In genomic region chr17:21549107-21549687, GRCh38 we compare ENCODE assay signal across 9 cellular contexts.
DNase-seq lines count a peak whose midpoint lies in the region; ATAC-seq and TF ChIP-seq lines count a peak whose summit lies in the region.
"Had no signal": no experiment of that assay in that cellular context is flagged by ENCODE, and none has a peak within 500 bp of the region (broad histone marks: within the 10 kb centered on the region; RNA-seq: fewer than 3 reads in every experiment).

No MANE protein-coding gene starts in this region.

- TF ChIP-seq POLR2A in prostate gland (IDR thresholded peaks at IDR 0.05) = no peak

- H3K27ac Mint-ChIP-seq in activated CD8-positive, alpha-beta T cell treated with anti-CD3 and anti-CD28 coated beads for 36 hours = peak overlapping the region; percentile 92

- no peaks in the 10 kb centered on the region for H3K27me3 ChIP-seq in prostate gland (replicated peaks; ENCODE audit: insufficient read depth)

- peaks cover 33% of the 10 kb centered on the region for H3K4me1 Mint-ChIP-seq in activated CD8-positive, alpha-beta T cell treated with anti-CD3 and anti-CD28 coated beads for 36 hours (ENCODE audit: low read depth)

- H3K9me3 ChIP-seq in prostate gland = no peaks in the 10 kb centered on the region

- WGBS in prostate gland = 77% methylated on average over 1 of the region's 1 CpG

- DNase-seq in stimulated activated CD4-positive, alpha-beta T cell treated with anti-CD3 and anti-CD28 coated beads, Interleukin-12 subunit alpha, Interleukin-12 subunit beta, amount 100 ng/mL, for 48 hours (ENCODE audit: low read depth in 2 of 3, low spot score in 1 of 3) = peak; percentile 26 to 39 (median 33)
- no peak for DNase-seq in stimulated activated CD4-positive, alpha-beta T cell treated with anti-CD3 and anti-CD28 coated beads, Interleukin-4, amount 100 ng/mL, for 4 hours
- peak; percentile 43 for DNase-seq in activated CD8-positive, alpha-beta T cell treated with anti-CD3 and anti-CD28 coated beads for 36 hours
- DNase-seq in foreskin fibroblast (peak; percentile 59 to 75), NCI-H345 (lab: John Stamatoyannopoulos, UW) (no peak), prostate gland (ENCODE audit: low spot score) (no peak), NCI-H2107 (lab: John Stamatoyannopoulos, UW) (no peak)
- DNase-seq: activated effector memory CD4-positive, alpha-beta T cell treated with Interleukin-2 at 50 U/mL for 16 hours had no signal

- H3K36me3 ChIP-seq in prostate gland = no peaks in the 10 kb centered on the region

- POLR2A ChIA-PET in activated CD8-positive, alpha-beta T cell treated with anti-CD3 and anti-CD28 coated beads for 36 hours (lab: Charles Lee) = no interaction called here

- CTCF ChIA-PET in activated CD8-positive, alpha-beta T cell treated with anti-CD3 and anti-CD28 coated beads for 36 hours (lab: Charles Lee) = interaction anchor here (0.7 to 1.0 kb wide), 2 partner anchors 36 kb away, joined by 3 to 4 read pairs; no protein-coding TSS in a partner anchor

- H3K4me3 Mint-ChIP-seq in activated CD8-positive, alpha-beta T cell treated with anti-CD3 and anti-CD28 coated beads for 36 hours = peak overlapping the region; percentile 84

- H3K27ac ChIP-seq in prostate gland = no peak overlapping the region

- no peak for TF ChIP-seq CTCF in activated CD8-positive, alpha-beta T cell treated with anti-CD3 and anti-CD28 coated beads for 36 hours (IDR thresholded peaks at IDR 0.05)
- TF ChIP-seq CTCF in foreskin fibroblast (IDR thresholded peaks at IDR 0.05; ENCODE audit: low read depth, low read length) (no peak), prostate gland (IDR thresholded peaks at IDR 0.05) (no peak)

- peak; percentile 19 for ATAC-seq in activated CD8-positive, alpha-beta T cell treated with anti-CD3 and anti-CD28 coated beads for 36 hours
- no peak for ATAC-seq in GM21723 (IDR thresholded peaks at IDR 0.05; ENCODE audit: unreplicated experiment)

- peaks cover 4% of the 10 kb centered on the region for H3K9me3 Mint-ChIP-seq in activated CD8-positive, alpha-beta T cell treated with anti-CD3 and anti-CD28 coated beads for 36 hours

- H3K27me3 Mint-ChIP-seq in activated CD8-positive, alpha-beta T cell treated with anti-CD3 and anti-CD28 coated beads for 36 hours = peaks cover 10% of the 10 kb centered on the region

- intact Hi-C loops in activated CD8-positive, alpha-beta T cell treated with anti-CD3 and anti-CD28 coated beads for 36 hours (cut with micrococcal nuclease) = no loop called here
- intact Hi-C loops in prostate gland (cut with DNase I) = no loop called here

- peak overlapping the region in 1 of 2 donors; percentile 64 for H3K4me3 ChIP-seq in foreskin fibroblast (ENCODE audit: low read depth in 1 of 2, low read length in 2 of 2)
- no peak overlapping the region for H3K4me3 ChIP-seq in prostate gland

- H3K4me1 ChIP-seq in prostate gland (replicated peaks) = no peaks in the 10 kb centered on the region

- H3K36me3 Mint-ChIP-seq in activated CD8-positive, alpha-beta T cell treated with anti-CD3 and anti-CD28 coated beads for 36 hours (ENCODE audit: low read depth) = peaks cover 47% of the 10 kb centered on the region

Comparison
In these comparisons a context has a peak if more than half of its experiments do, and no peak if none do; other contexts are left out.
1. DNase-seq: peak in stimulated activated CD4-positive, alpha-beta T cell treated with anti-CD3 and anti-CD28 coated beads, Interleukin-12 subunit alpha, Interleukin-12 subunit beta, amount 100 ng/mL, for 48 hours (3 of 3), activated CD8-positive, alpha-beta T cell treated with anti-CD3 and anti-CD28 coated beads for 36 hours (single experiment) and foreskin fibroblast (2 of 2); none in stimulated activated CD4-positive, alpha-beta T cell treated with anti-CD3 and anti-CD28 coated beads, Interleukin-4, amount 100 ng/mL, for 4 hours (0 of 2), NCI-H345 (single experiment), prostate gland (single experiment) and NCI-H2107 (single experiment).